ENCODE assay signal across 9 cellular contexts in genomic region chr19:8392017-8392591, GRCh38. TPM values are rescaled to one million over a fixed set of nuclear protein-coding genes. Genes with fewer than 3 reads are reported as not detected.
DNase-seq lines count a peak whose midpoint lies in the region; ATAC-seq and TF ChIP-seq lines count a peak whose summit lies in the region.
"Had no signal": no experiment of that assay in that cellular context is flagged by ENCODE, and none has a peak within 500 bp of the region (broad histone marks: within the 10 kb centered on the region; RNA-seq: fewer than 3 reads in every experiment).

No MANE protein-coding gene starts in this region.

- H3K4me1 Mint-ChIP-seq in CD8-positive, alpha-beta memory T cell = peaks cover 35 to 66% (median 40%) of the 10 kb centered on the region in 3 donors
- H3K4me1 Mint-ChIP-seq in activated naive CD8-positive, alpha-beta T cell treated with anti-CD3 and anti-CD28 coated beads for 36 hours = peaks cover 30% of the 10 kb centered on the region

- no peaks in the 10 kb centered on the region for H3K9me3 ChIP-seq in CD8-positive, alpha-beta memory T cell (ENCODE audit: low read length)
- no peaks in the 10 kb centered on the region for H3K9me3 ChIP-seq in right atrium auricular region

- H3K4me3 ChIP-seq in CD8-positive, alpha-beta memory T cell (ENCODE audit: low read length) = no peak overlapping the region
- H3K4me3 ChIP-seq in right atrium auricular region (peak overlapping the region; percentile 90 to 100), rectal smooth muscle tissue (ENCODE audit: low read length) (peak overlapping the region; percentile 38)

- no peak for ATAC-seq in GM18873 (IDR thresholded peaks at IDR 0.05; ENCODE audit: low FRiP score, unreplicated experiment)

- H3K9me3 Mint-ChIP-seq in CD8-positive, alpha-beta memory T cell = no peaks in the 10 kb centered on the region
- no peaks in the 10 kb centered on the region for H3K9me3 Mint-ChIP-seq in activated naive CD8-positive, alpha-beta T cell treated with anti-CD3 and anti-CD28 coated beads for 36 hours

- CTCF ChIA-PET in CD8-positive, alpha-beta memory T cell (lab: Charles Lee) = interaction anchor here (0.7 to 1.3 kb wide), 6 partner anchors 21 to 1722 kb away, joined by 3 to 5 read pairs (median 3); partner anchors contain the start of genes MARCHF2 and TNFSF14

- H3K27ac ChIP-seq in CD8-positive, alpha-beta memory T cell (ENCODE audit: low read depth, low read length) = no peak overlapping the region
- H3K27ac ChIP-seq in right atrium auricular region (peak overlapping the region; percentile 100), rectal smooth muscle tissue (ENCODE audit: low read depth, low read length) (peak overlapping the region; percentile 88)

- no peak overlapping the region for H3K9ac ChIP-seq in rectal smooth muscle tissue (ENCODE audit: low read length)

- H3K4me1 ChIP-seq in CD8-positive, alpha-beta memory T cell (ENCODE audit: insufficient read depth, low read length) = peaks cover 19% of the 10 kb centered on the region
- H3K4me1 ChIP-seq in right atrium auricular region (peaks cover 0 to 71% of the 10 kb centered on the region in 2 donors), rectal smooth muscle tissue (ENCODE audit: control insufficient read depth, insufficient read depth, low read length) (peaks cover 16% of the 10 kb centered on the region)

- H3K27ac Mint-ChIP-seq in CD8-positive, alpha-beta memory T cell = peak overlapping the region in 7 of 8 donors; percentile 43 to 89 (median 73)
- peak overlapping the region; percentile 82 for H3K27ac Mint-ChIP-seq in activated naive CD8-positive, alpha-beta T cell treated with anti-CD3 and anti-CD28 coated beads for 36 hours

- no peaks in the 10 kb centered on the region for H3K27me3 Mint-ChIP-seq in CD8-positive, alpha-beta memory T cell
- H3K27me3 Mint-ChIP-seq in activated naive CD8-positive, alpha-beta T cell treated with anti-CD3 and anti-CD28 coated beads for 36 hours = no peaks in the 10 kb centered on the region

- H3K36me3 ChIP-seq in CD8-positive, alpha-beta memory T cell (ENCODE audit: insufficient read depth, low read length) = no peaks in the 10 kb centered on the region
- H3K36me3 ChIP-seq in right atrium auricular region (peaks cover 6% of the 10 kb centered on the region), rectal smooth muscle tissue (ENCODE audit: control insufficient read depth, insufficient read depth, low read length) (no peaks in the 10 kb centered on the region)

- POLR2A ChIA-PET in CD8-positive, alpha-beta memory T cell (lab: Charles Lee) = no interaction called here

- H3K36me3 Mint-ChIP-seq in CD8-positive, alpha-beta memory T cell = peaks cover 0 to 21% (median 0%) of the 10 kb centered on the region in 3 donors
- H3K36me3 Mint-ChIP-seq in activated naive CD8-positive, alpha-beta T cell treated with anti-CD3 and anti-CD28 coated beads for 36 hours = peaks cover 4% of the 10 kb centered on the region

- H3K4me3 Mint-ChIP-seq in CD8-positive, alpha-beta memory T cell = peak overlapping the region in 6 of 7 donors; percentile 28 to 97 (median 73)
- peak overlapping the region; percentile 68 for H3K4me3 Mint-ChIP-seq in activated naive CD8-positive, alpha-beta T cell treated with anti-CD3 and anti-CD28 coated beads for 36 hours

- no peak for TF ChIP-seq CTCF in right atrium auricular region (IDR thresholded peaks at IDR 0.05)

- DNase-seq in CD8-positive, alpha-beta memory T cell = no peak
- DNase-seq in activated naive CD8-positive, alpha-beta T cell treated with anti-CD3 and anti-CD28 coated beads for 36 hours = no peak
- DNase-seq in right atrium auricular region (ENCODE audit: low spot score) (no peak), T-helper 9 cell (no peak), NCI-H748 treated with DMSO at 0.1 percent for 48 hours (lab: John Stamatoyannopoulos, UW) (no peak), LoVo (ENCODE audit: low spot score) (no peak)
- DNase-seq: activated CD4-positive, alpha-beta T cell treated with anti-CD3 and anti-CD28 coated beads for 48 hours had no signal

- H3K27me3 ChIP-seq in CD8-positive, alpha-beta memory T cell (ENCODE audit: insufficient read depth, low read length, poor library complexity, severe bottlenecking) = no peaks in the 10 kb centered on the region
- H3K27me3 ChIP-seq in right atrium auricular region (no peaks in the 10 kb centered on the region), rectal smooth muscle tissue (ENCODE audit: control insufficient read depth, insufficient read depth, low read length) (no peaks in the 10 kb centered on the region)

RNA-seq across cellular contexts. Expression of gene RAB11B, which starts 1.9 kb away (rescaled TPM):
- 10 to 100 TPM; 61.7 to 69.7 TPM for total RNA-seq in CD8-positive, alpha-beta memory T cell
- polyA plus RNA-seq in CD8-positive, alpha-beta memory T cell = 87.4 TPM
- total RNA-seq in activated naive CD8-positive, alpha-beta T cell treated with anti-CD3 and anti-CD28 coated beads for 36 hours = 10 to 100 TPM; 60.9 to 65.5 TPM
- 10 to 100 TPM; 51.0 to 66.0 TPM for total RNA-seq in right atrium auricular region

RNA-seq across cellular contexts. Expression of gene MARCHF2, which starts 21.0 kb away (rescaled TPM):
- 10 to 100 TPM; 13.1 to 14.1 TPM for total RNA-seq in CD8-positive, alpha-beta memory T cell
- 51.0 TPM for polyA plus RNA-seq in CD8-positive, alpha-beta memory T cell
- total RNA-seq in activated naive CD8-positive, alpha-beta T cell treated with anti-CD3 and anti-CD28 coated beads for 36 hours = 1 to 10 TPM; 6.1 to 6.6 TPM
- total RNA-seq in right atrium auricular region = 100 to 1,000 TPM; 222 to 270 TPM

RNA-seq across cellular contexts. Expression of gene ANGPTL4, which starts 28.1 kb away (rescaled TPM):
- total RNA-seq in CD8-positive, alpha-beta memory T cell = not detected
- polyA plus RNA-seq in CD8-positive, alpha-beta memory T cell = 0.28 TPM
- total RNA-seq in activated naive CD8-positive, alpha-beta T cell treated with anti-CD3 and anti-CD28 coated beads for 36 hours = 1 to 10 TPM; 1.9 to 2.1 TPM
- 10 to 100 TPM; 32.6 to 69.1 TPM for total RNA-seq in right atrium auricular region

RNA-seq across cellular contexts. Expression of gene KANK3, which starts 49.0 kb away (rescaled TPM):
- total RNA-seq in CD8-positive, alpha-beta memory T cell = 1 to 10 TPM in 1 of 2 experiments, under 1 TPM in 1; 0.97 to 1.1 TPM
- polyA plus RNA-seq in CD8-positive, alpha-beta memory T cell = 3.6 TPM
- under 1 TPM; 0.47 to 0.64 TPM for total RNA-seq in activated naive CD8-positive, alpha-beta T cell treated with anti-CD3 and anti-CD28 coated beads for 36 hours
- 10 to 100 TPM; 12.8 to 18.4 TPM for total RNA-seq in right atrium auricular region

RNA-seq across cellular contexts. Expression of gene HNRNPM, which starts 52.7 kb away (rescaled TPM):
- 100 to 1,000 TPM; 336 to 338 TPM for total RNA-seq in CD8-positive, alpha-beta memory T cell
- polyA plus RNA-seq in CD8-positive, alpha-beta memory T cell = 311 TPM
- 100 to 1,000 TPM; 348 to 358 TPM for total RNA-seq in activated naive CD8-positive, alpha-beta T cell treated with anti-CD3 and anti-CD28 coated beads for 36 hours
- total RNA-seq in right atrium auricular region = 10 to 100 TPM; 51.0 to 76.5 TPM

Comparison
In these comparisons a context has a peak if more than half of its experiments do, and no peak if none do; other contexts are left out.
1. RNA of gene MARCHF2, which starts 21.0 kb away (total RNA-seq): 222 to 270 TPM in right atrium auricular region; 13.1 to 14.1 TPM in CD8-positive, alpha-beta memory T cell and 6.1 to 6.6 TPM in activated naive CD8-positive, alpha-beta T cell treated with anti-CD3 and anti-CD28 coated beads for 36 hours; every median in the first group is over 10 times any median in the second.
2. RNA of gene ANGPTL4, which starts 28.1 kb away (total RNA-seq): 32.6 to 69.1 TPM in right atrium auricular region; 1.9 to 2.1 TPM in activated naive CD8-positive, alpha-beta T cell treated with anti-CD3 and anti-CD28 coated beads for 36 hours and not detected in CD8-positive, alpha-beta memory T cell; every median in the first group is over 10 times any median in the second.